ENCODE assay signal across 9 cellular contexts in genomic region chr21:45308211-45309068, GRCh38. TPM values are rescaled to one million over a fixed set of nuclear protein-coding genes. Genes with fewer than 3 reads are reported as not detected.
DNase-seq lines count a peak whose midpoint lies in the region; ATAC-seq, FAIRE-seq and TF ChIP-seq lines count a peak whose summit lies in the region.
"Had no signal": no experiment of that assay in that cellular context is flagged by ENCODE, and none has a peak within 500 bp of the region (broad histone marks: within the 10 kb centered on the region; RNA-seq: fewer than 3 reads in every experiment).

No MANE protein-coding gene starts in this region.

- H3K9me1 ChIP-seq in keratinocyte (ENCODE audit: control insufficient read depth, extremely low read depth, insufficient read depth, low read length): no peaks in the 10 kb centered on the region

- no peak overlapping the region for H2AFZ ChIP-seq in keratinocyte (ENCODE audit: control insufficient read depth, low read length)

- no peak for ATAC-seq in GM19452 (IDR thresholded peaks at IDR 0.05; ENCODE audit: unreplicated experiment)
- ATAC-seq in GM19397 (IDR thresholded peaks at IDR 0.05; ENCODE audit: unreplicated experiment): no peak

- no peak overlapping the region for H3K9ac ChIP-seq in keratinocyte (ENCODE audit: control insufficient read depth, extremely low read depth, insufficient read depth, low read length)

- H3K4me2 ChIP-seq in keratinocyte (ENCODE audit: control insufficient read depth, extremely low read depth, insufficient read depth, low read depth, low read length): peak overlapping the region; percentile 15

- DNase-seq in DMS 273 (lab: John Stamatoyannopoulos, UW; ENCODE audit: unreplicated experiment) (peak; percentile 50), DMS 273 treated with DMSO at 0.1 percent for 48 hours (lab: John Stamatoyannopoulos, UW) (no peak), amniotic epithelial cell (ENCODE audit: low read depth) (peak; percentile 97), keratinocyte (ENCODE audit: low read depth, low spot score) (no peak), substantia nigra (lab: John Stamatoyannopoulos, UW) (no peak), kidney tubule cell (ENCODE audit: low spot score) (no peak)

- H4K20me1 ChIP-seq in keratinocyte (ENCODE audit: control insufficient read depth, extremely low read depth, insufficient read depth, low read length): no peaks in the 10 kb centered on the region

- no peaks in the 10 kb centered on the region for H3K9me3 ChIP-seq in keratinocyte (ENCODE audit: control insufficient read depth, low read depth, low read length)

- FAIRE-seq in keratinocyte (lab: Jason Lieb, UNC): no peak

- H3K27me3 ChIP-seq in keratinocyte (ENCODE audit: control insufficient read depth, extremely low read depth, insufficient read depth, low read length): peaks cover 12% of the 10 kb centered on the region

- no peaks in the 10 kb centered on the region for H3K36me3 ChIP-seq in keratinocyte (ENCODE audit: control insufficient read depth in 2 of 2, extremely low read depth in 1 of 2, insufficient read depth in 2 of 2, low read length in 2 of 2)

- TF ChIP-seq CTCF in keratinocyte (optimal IDR thresholded peaks at IDR 0.05 in 1 of 3, IDR thresholded peaks at IDR 0.05 in 1 of 3, conservative IDR thresholded peaks at IDR 0.05 in 1 of 3; ENCODE audit: extremely low read depth in 1 of 3, insufficient read depth in 2 of 3, low read length in 3 of 3): peak in 1 of 3 experiments; percentile 47

- no peaks in the 10 kb centered on the region for H3K4me1 ChIP-seq in keratinocyte (ENCODE audit: control insufficient read depth, extremely low read depth, insufficient read depth, low read length)

- H3K27ac ChIP-seq in keratinocyte (ENCODE audit: control insufficient read depth, insufficient read depth, low read length): no peak overlapping the region
- H3K27ac ChIP-seq in substantia nigra (ENCODE audit: low read depth, low read length, poor library complexity, severe bottlenecking): peak overlapping the region; percentile 38
- H3K27ac ChIP-seq: 22Rv1 had no signal

- no peak overlapping the region for H3K4me3 ChIP-seq in keratinocyte (ENCODE audit: control insufficient read depth in 2 of 3, extremely low read depth in 1 of 3, insufficient read depth in 2 of 3, low read depth in 1 of 3, low read length in 3 of 3)

- dilution Hi-C loops in keratinocyte (cut with MboI; ENCODE audit: extremely low pct_ligation_motif_present, low sequenced_read_pairs): no loop called here

- no peaks in the 10 kb centered on the region for H3K79me2 ChIP-seq in keratinocyte (ENCODE audit: control insufficient read depth, insufficient read depth, low read length)

RNA-seq across cellular contexts. Expression of gene POFUT2, which starts 20.7 kb away (rescaled TPM):
- polyA plus RNA-seq in keratinocyte: 8.8 to 18.7 TPM (median 9.6 TPM) in 3 replicates
- 18.2 TPM for polyA plus RNA-seq in keratinocyte (2011; ENCODE audit: low read depth)
- 5.5 and 7.4 TPM in 2 replicates for polyA plus RNA-seq in keratinocyte (2011; cell fraction: cytosol; rRNA removed)
- polyA plus RNA-seq in keratinocyte (2011; cell fraction: nucleus; rRNA removed): 43.9 and 45.4 TPM in 2 replicates
- polyA plus RNA-seq in keratinocyte (2012; ENCODE audit: low replicate concordance): 10.7 and 16.1 TPM in 2 replicates
- polyA minus RNA-seq in keratinocyte: 6.3 to 13.2 TPM (median 6.7 TPM) in 3 replicates
- polyA minus RNA-seq in keratinocyte (2011; cell fraction: cytosol; rRNA and poly(A)+ RNA removed): 4.4 TPM
- 12.2 and 14.1 TPM in 2 replicates for polyA minus RNA-seq in keratinocyte (2011; cell fraction: nucleus; rRNA and poly(A)+ RNA removed)

Comparison
In these comparisons a context has a peak if more than half of its experiments do, and no peak if none do; other contexts are left out.
1. DNase-seq: peak in DMS 273 (single experiment) and amniotic epithelial cell (single experiment); none in DMS 273 treated with DMSO at 0.1 percent for 48 hours (single experiment), keratinocyte (single experiment), substantia nigra (0 of 49) and kidney tubule cell (single experiment).